1 cellular context compared by ENCODE assay signal in the genomic region with DNA sequence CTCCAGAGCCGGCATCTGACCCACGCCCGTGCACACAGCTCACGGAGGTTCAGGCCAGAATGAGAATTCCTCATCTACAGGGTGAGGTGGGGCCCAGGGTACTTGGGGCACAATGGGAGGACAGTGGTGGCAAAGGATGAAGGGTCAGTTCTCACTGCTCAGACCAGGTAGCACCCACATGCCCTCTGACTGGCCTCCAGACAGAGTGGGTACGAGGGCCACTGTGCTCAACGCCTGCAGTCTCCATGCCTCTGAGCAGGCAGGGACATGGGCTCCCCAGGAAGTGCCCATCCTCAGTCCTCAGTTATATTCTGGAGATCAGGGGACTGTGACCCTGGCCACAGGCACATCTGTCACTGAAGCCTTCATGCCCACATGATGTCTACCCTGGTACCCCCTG.
TF ChIP-seq lines count a peak whose summit lies in the region.

No MANE protein-coding gene starts in this region.

TF ChIP-seq in H1, 55 proteins besides CTCF, POLR2A, EP300 and RAD21:
- TF ChIP-seq SP1 (IDR thresholded peaks at IDR 0.05; ENCODE audit: low read depth, low read length) = no peak
- no peak for TF ChIP-seq SAP30 (IDR thresholded peaks at IDR 0.05; ENCODE audit: insufficient read depth, insufficient replicate concordance, low read length)
- TF ChIP-seq ZNF274 (IDR thresholded peaks at IDR 0.05; ENCODE audit: borderline replicate concordance, extremely low read depth, low read length) = no peak
- no peak for TF ChIP-seq CREB1 (IDR thresholded peaks at IDR 0.05)
- TF ChIP-seq NRF1 (IDR thresholded peaks at IDR 0.05; ENCODE audit: low read depth, low read length) = no peak
- TF ChIP-seq CEBPB (IDR thresholded peaks at IDR 0.05; ENCODE audit: low read depth, low read length) = no peak
- TF ChIP-seq TAF7 (optimal IDR thresholded peaks at IDR 0.05; ENCODE audit: borderline replicate concordance, low read depth, low read length) = no peak
- TF ChIP-seq RNF2 (IDR thresholded peaks at IDR 0.05; ENCODE audit: borderline replicate concordance, low read depth, low read length, missing control alignments, poor library complexity, severe bottlenecking) = no peak
- TF ChIP-seq KDM1A (IDR thresholded peaks at IDR 0.05; ENCODE audit: borderline replicate concordance, low read length) = no peak
- TF ChIP-seq BACH1 (IDR thresholded peaks at IDR 0.05; ENCODE audit: low read length) = no peak
- no peak for TF ChIP-seq POLR2AphosphoS5 (IDR thresholded peaks at IDR 0.05; ENCODE audit: low read depth, low read length)
- no peak for TF ChIP-seq CHD7 (IDR thresholded peaks at IDR 0.05; ENCODE audit: insufficient replicate concordance, low read length)
